ENCODE assay signal across 8 cellular contexts in the genomic region with DNA sequence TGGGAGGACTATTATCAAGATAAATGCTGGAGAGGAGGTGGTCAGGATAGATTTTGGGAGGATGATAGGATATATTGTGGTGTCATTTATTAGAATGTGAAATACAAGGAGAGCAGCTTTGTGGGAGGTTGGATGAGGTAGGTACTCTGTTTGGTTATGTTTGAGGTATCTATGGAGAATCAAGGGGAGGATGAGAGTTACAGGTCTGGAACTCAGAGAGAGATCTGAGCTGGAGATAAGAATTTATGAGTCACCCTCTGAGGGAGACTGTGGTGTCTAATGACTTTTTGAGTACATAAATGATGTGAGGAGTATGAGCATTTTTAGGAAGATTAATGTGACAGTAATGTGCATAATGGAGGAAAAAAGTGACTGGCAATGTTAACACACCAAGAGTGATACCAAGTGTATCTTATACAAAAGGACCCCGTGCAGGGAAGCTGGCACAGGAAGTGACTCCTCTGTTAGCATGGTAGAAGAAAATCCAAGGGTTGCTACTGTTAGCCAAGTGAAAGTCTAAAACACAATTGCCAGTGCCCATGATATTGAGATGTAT. TPM values are rescaled to one million over a fixed set of nuclear protein-coding genes. Genes with fewer than 3 reads are reported as not detected.
DNase-seq lines count a peak whose midpoint lies in the region; ATAC-seq and TF ChIP-seq lines count a peak whose summit lies in the region.

No MANE protein-coding gene starts in this region.

- H3K27me3 ChIP-seq in CD4-positive, alpha-beta T cell (ENCODE audit: control insufficient read depth, insufficient read depth, low read length): no peaks in the 10 kb centered on the region
- no peaks in the 10 kb centered on the region for H3K27me3 ChIP-seq in Loucy (ENCODE audit: insufficient read depth, low read length, poor library complexity, severe bottlenecking)

- peaks cover 9% of the 10 kb centered on the region for H3K4me1 ChIP-seq in Loucy (ENCODE audit: insufficient read depth, low read length, poor library complexity, severe bottlenecking)

- H3K27me3 Mint-ChIP-seq in CD4-positive, alpha-beta T cell: no peaks in the 10 kb centered on the region

- H3K4me1 Mint-ChIP-seq in CD4-positive, alpha-beta T cell (ENCODE audit: low read depth): no peaks in the 10 kb centered on the region

- H3K79me2 ChIP-seq in Loucy (ENCODE audit: insufficient read depth, low read length): no peaks in the 10 kb centered on the region

- intact Hi-C loops in CD4-positive, alpha-beta T cell (cut with DNase I, micrococcal nuclease): no loop called here

- no peak overlapping the region for H3K27ac ChIP-seq in CD4-positive, alpha-beta T cell (ENCODE audit: low read depth, low read length)
- H3K27ac ChIP-seq in epithelial cell of prostate: peak overlapping the region; percentile 73
- H3K27ac ChIP-seq in substantia nigra (ENCODE audit: low read depth, low read length, poor library complexity, severe bottlenecking): no peak overlapping the region

- H3K4me3 Mint-ChIP-seq in CD4-positive, alpha-beta T cell: no peak overlapping the region

- no peak overlapping the region for H3K9ac ChIP-seq in Loucy (ENCODE audit: low read depth, low read length, poor library complexity, severe bottlenecking)

- POLR2A ChIA-PET in CD4-positive, alpha-beta T cell (lab: Charles Lee): no interaction called here

- no peaks in the 10 kb centered on the region for H3K36me3 ChIP-seq in Loucy (ENCODE audit: insufficient read depth, low read length)

- no peaks in the 10 kb centered on the region for H3K9me3 ChIP-seq in CD4-positive, alpha-beta T cell (ENCODE audit: control insufficient read depth, low read length)
- no peaks in the 10 kb centered on the region for H3K9me3 ChIP-seq in Loucy (ENCODE audit: insufficient read depth, low read depth, low read length)

- peak; percentile 49 for ATAC-seq in CD4-positive, alpha-beta T cell (ENCODE audit: poor library complexity)
- peak; percentile 59 for ATAC-seq in GM21423 (IDR thresholded peaks at IDR 0.05; ENCODE audit: unreplicated experiment)

- no peaks in the 10 kb centered on the region for H3K9me2 ChIP-seq in Loucy (replicated peaks; ENCODE audit: low read depth, low read length)

- H3K27ac Mint-ChIP-seq in CD4-positive, alpha-beta T cell: no peak overlapping the region

- peak overlapping the region; percentile 3 for H3K4me3 ChIP-seq in Loucy (ENCODE audit: low read length, poor library complexity, severe bottlenecking)

- no peaks in the 10 kb centered on the region for H4K20me1 ChIP-seq in Loucy (ENCODE audit: insufficient read depth, low read length, poor library complexity, severe bottlenecking)

- H3K9me3 Mint-ChIP-seq in CD4-positive, alpha-beta T cell: no peaks in the 10 kb centered on the region

- H3K4me2 ChIP-seq in Loucy (ENCODE audit: low read depth, low read length, poor library complexity, severe bottlenecking): no peak overlapping the region

- TF ChIP-seq CTCF in CD4-positive, alpha-beta T cell (IDR thresholded peaks at IDR 0.05): no peak
- no peak for TF ChIP-seq CTCF in Loucy (conservative IDR thresholded peaks at IDR 0.05; ENCODE audit: low read length)

- CTCF ChIA-PET in CD4-positive, alpha-beta T cell (lab: Charles Lee): no interaction called here

- no peaks in the 10 kb centered on the region for H3F3A ChIP-seq in Loucy (ENCODE audit: low read depth)

- DNase-seq in CD4-positive, alpha-beta T cell: no peak
- peak; percentile 61 for DNase-seq in epithelial cell of prostate (ENCODE audit: low read depth, low spot score)
- DNase-seq in NCI-H1048 (lab: John Stamatoyannopoulos, UW): no peak
- DNase-seq in substantia nigra (lab: John Stamatoyannopoulos, UW): no peak
- no peak for DNase-seq in NCI-H1436 treated with DMSO at 0.1 percent for 48 hours (lab: John Stamatoyannopoulos, UW)
- DNase-seq in activated CD8-positive, alpha-beta memory T cell treated with anti-CD3 and anti-CD28 coated beads, Interleukin-2, amount 50 U/mL, for 4 hours: no peak

- no peaks in the 10 kb centered on the region for H3K36me3 Mint-ChIP-seq in CD4-positive, alpha-beta T cell (ENCODE audit: low read depth)

- no peak overlapping the region for H2AFZ ChIP-seq in Loucy (ENCODE audit: low read length)

RNA-seq across cellular contexts. Expression of gene CRIM1, which starts 48.2 kb away (rescaled TPM):
- total RNA-seq in CD4-positive, alpha-beta T cell: 1 to 10 TPM; 1.1 to 1.7 TPM
